Comparison of ENCODE assay signal across 1 cellular context in genomic region chr12:108670066-108670631, GRCh38.
TF ChIP-seq lines count a peak whose summit lies in the region.

No MANE protein-coding gene starts in this region.

TF ChIP-seq in K562, 482 proteins besides CTCF, POLR2A, EP300 and RAD21:
- TF ChIP-seq MIER1 (IDR thresholded peaks at IDR 0.05; ENCODE audit: low read depth) (no peak), DEAF1 (CRISPR knock-in tag; IDR thresholded peaks at IDR 0.05) (no peak)
TF ChIP-seq in K562: peak in this region for 0.
